ENCODE assay signal across 1 cellular context in genomic region chr9:95317119-95317892, GRCh38.
TF ChIP-seq lines count a peak whose summit lies in the region.

FANCC (minus strand) TSS chr9:95317709; CDS start chr9:95249291, 68,418 bp downstream.

TF ChIP-seq in HepG2, 621 proteins besides CTCF, POLR2A, EP300 and RAD21 (continued from another document and continues in another):
- no peak for TF ChIP-seq IRX3 (CRISPR knock-in tag; IDR thresholded peaks at IDR 0.05; ENCODE audit: borderline replicate concordance, low read depth)
- no peak; the same call in 1 of the 2 replicates for TF ChIP-seq NR1H2 (CRISPR knock-in tag; IDR thresholded peaks at IDR 0.05; ENCODE audit: borderline replicate concordance, low read depth)
- TF ChIP-seq ZNF572 (CRISPR knock-in tag; IDR thresholded peaks at IDR 0.05), result 0 out of 2 replicates have a peak, but pooled peaks have one; percentile 66
- 0 out of 2 replicates have a peak, but pooled peaks have one; percentile 45 for TF ChIP-seq HNRNPL (IDR thresholded peaks at IDR 0.05; ENCODE audit: low read depth, low read length)
- peak; percentile 37 to 63; a peak in 3 of 4 replicates for TF ChIP-seq HMGXB4 (CRISPR knock-in tag; IDR thresholded peaks at IDR 0.05; ENCODE audit: borderline replicate concordance in 1 of 2, low read depth in 1 of 2)
- TF ChIP-seq KLF11 (CRISPR knock-in tag; IDR thresholded peaks at IDR 0.05), result 0 out of 2 replicates have a peak, but pooled peaks have one; percentile 23
- TF ChIP-seq ZNF275 (CRISPR knock-in tag; IDR thresholded peaks at IDR 0.05; ENCODE audit: borderline replicate concordance), result no peak; the same call in 1 of the 2 replicates
- TF ChIP-seq ARNTL (CRISPR knock-in tag; IDR thresholded peaks at IDR 0.05), result peak; percentile 80
- TF ChIP-seq YEATS2 (CRISPR knock-in tag; IDR thresholded peaks at IDR 0.05; ENCODE audit: borderline replicate concordance), result peak; percentile 91
- TF ChIP-seq TARDBP (CRISPR knock-in tag; IDR thresholded peaks at IDR 0.05), result 0 out of 2 replicates have a peak, but pooled peaks have one; percentile 40
- peak; percentile 35 for TF ChIP-seq ZNF781 (CRISPR knock-in tag; IDR thresholded peaks at IDR 0.05; ENCODE audit: borderline replicate concordance, not compliant biosample characterization)
- TF ChIP-seq HIC2 (CRISPR knock-in tag; IDR thresholded peaks at IDR 0.05; ENCODE audit: low read depth), result no peak
- peak; percentile 20; the same call in 1 of the 2 replicates for TF ChIP-seq SIN3A (IDR thresholded peaks at IDR 0.05; ENCODE audit: borderline replicate concordance, low read depth, low read length)
- TF ChIP-seq ZNF775 (CRISPR knock-in tag; IDR thresholded peaks at IDR 0.05; ENCODE audit: borderline replicate concordance), result 0 out of 2 replicates have a peak, but pooled peaks have one; percentile 52
- 0 out of 3 replicates have a peak, but pooled peaks have one; percentile 68 for TF ChIP-seq MXI1 (IDR thresholded peaks at IDR 0.05; ENCODE audit: borderline replicate concordance, low read depth, low read length)
- TF ChIP-seq BATF2 (CRISPR knock-in tag; IDR thresholded peaks at IDR 0.05), result 0 out of 2 replicates have a peak, but pooled peaks have one; percentile 53
- peak; percentile 77 for TF ChIP-seq THAP11 (CRISPR knock-in tag; IDR thresholded peaks at IDR 0.05)
- no peak for TF ChIP-seq ZNF652 (CRISPR knock-in tag; IDR thresholded peaks at IDR 0.05; ENCODE audit: borderline replicate concordance, low read depth)
- TF ChIP-seq ZNF543 (CRISPR knock-in tag; IDR thresholded peaks at IDR 0.05), result peak; percentile 96
- TF ChIP-seq NR0B2 (CRISPR knock-in tag; IDR thresholded peaks at IDR 0.05), result peak; percentile 69
- peak; percentile 64; the same call in 1 of the 2 replicates for TF ChIP-seq ZNF337 (CRISPR knock-in tag; IDR thresholded peaks at IDR 0.05; ENCODE audit: borderline replicate concordance, low read depth)
- peak; percentile 26; the same call in 1 of the 2 replicates for TF ChIP-seq CEBPG (CRISPR knock-in tag; IDR thresholded peaks at IDR 0.05)
- TF ChIP-seq ZSCAN20 (CRISPR knock-in tag; IDR thresholded peaks at IDR 0.05; ENCODE audit: borderline replicate concordance), result no peak
- peak; percentile 32; the same call in 1 of the 2 replicates for TF ChIP-seq ZNF264 (CRISPR knock-in tag; IDR thresholded peaks at IDR 0.05)
- peak; percentile 18 for TF ChIP-seq ZSCAN21 (CRISPR knock-in tag; IDR thresholded peaks at IDR 0.05; ENCODE audit: borderline replicate concordance)
- TF ChIP-seq BRCA1 (CRISPR knock-in tag; IDR thresholded peaks at IDR 0.05), result 0 out of 2 replicates have a peak, but pooled peaks have one; percentile 62
- TF ChIP-seq ZNF607 (CRISPR knock-in tag; IDR thresholded peaks at IDR 0.05; ENCODE audit: borderline replicate concordance), result peak; percentile 73; the same call in 1 of the 2 replicates
- peak; percentile 49 for TF ChIP-seq PAXIP1 (CRISPR knock-in tag; conservative IDR thresholded peaks at IDR 0.05)
- TF ChIP-seq DPF2 (CRISPR knock-in tag; IDR thresholded peaks at IDR 0.05; ENCODE audit: borderline replicate concordance, low read depth), result no peak
- peak; percentile 67; the same call in 1 of the 2 replicates for TF ChIP-seq NFATC3 (CRISPR knock-in tag; IDR thresholded peaks at IDR 0.05)
- peak; percentile 80; the same call in 1 of the 2 replicates for TF ChIP-seq ZNF33A (CRISPR knock-in tag; IDR thresholded peaks at IDR 0.05; ENCODE audit: borderline replicate concordance)
- TF ChIP-seq CEBPB (IDR thresholded peaks at IDR 0.05; ENCODE audit: borderline replicate concordance, low read depth, low read length), result no peak
- peak; percentile 59 for TF ChIP-seq TFE3 (CRISPR knock-in tag; IDR thresholded peaks at IDR 0.05)
- TF ChIP-seq NCOR1 (IDR thresholded peaks at IDR 0.05; ENCODE audit: borderline replicate concordance, low read length), result peak; percentile 38; the same call in 1 of the 2 replicates
- no peak for TF ChIP-seq SETDB1 (CRISPR knock-in tag; IDR thresholded peaks at IDR 0.05; ENCODE audit: borderline replicate concordance)
- TF ChIP-seq ZNF333 (CRISPR knock-in tag; IDR thresholded peaks at IDR 0.05; ENCODE audit: borderline replicate concordance), result peak; percentile 51; the same call in 1 of the 2 replicates
- TF ChIP-seq TBX2 (CRISPR knock-in tag; IDR thresholded peaks at IDR 0.05; ENCODE audit: borderline replicate concordance), result peak; percentile 72
- peak; percentile 61; the same call in 1 of the 2 replicates for TF ChIP-seq ESRRA (CRISPR knock-in tag; IDR thresholded peaks at IDR 0.05; ENCODE audit: low read depth)
- TF ChIP-seq SNAPC2 (CRISPR knock-in tag; IDR thresholded peaks at IDR 0.05), result no peak
- 0 out of 2 replicates have a peak, but pooled peaks have one; percentile 7 for TF ChIP-seq ZNF770 (CRISPR knock-in tag; IDR thresholded peaks at IDR 0.05)
- peak; percentile 44; the same call in 1 of the 2 replicates for TF ChIP-seq TOE1 (CRISPR knock-in tag; IDR thresholded peaks at IDR 0.05)
- TF ChIP-seq NFYB (CRISPR knock-in tag; IDR thresholded peaks at IDR 0.05), result peak; percentile 55; the same call in 1 of the 2 replicates
- no peak for TF ChIP-seq TOPORS (CRISPR knock-in tag; IDR thresholded peaks at IDR 0.05)
- TF ChIP-seq ATF2 (CRISPR knock-in tag; IDR thresholded peaks at IDR 0.05), result peak; percentile 22; the same call in 1 of the 2 replicates
- TF ChIP-seq SKIL (CRISPR knock-in tag; IDR thresholded peaks at IDR 0.05; ENCODE audit: borderline replicate concordance), result no peak; the same call in 1 of the 2 replicates
- TF ChIP-seq JUND (CRISPR knock-in tag; IDR thresholded peaks at IDR 0.05), result no peak
